1 cellular context compared by ENCODE assay signal in genomic region chr12:12562585-12563245, GRCh38.
TF ChIP-seq lines count a peak whose summit lies in the region.

DUSP16 (minus strand) TSS chr12:12562863; CDS start chr12:12521098, 41,765 bp downstream.

TF ChIP-seq in A549, 52 proteins besides CTCF, POLR2A, EP300 and RAD21 (continued from another document):
- TF ChIP-seq USF2 (IDR thresholded peaks at IDR 0.05) (no peak), FOSB (CRISPR knock-in tag; IDR thresholded peaks at IDR 0.05) (no peak), TFCP2L1 (CRISPR knock-in tag; IDR thresholded peaks at IDR 0.05) (no peak), NR3C1 (IDR thresholded peaks at IDR 0.05) (no peak), HOXB5 (CRISPR knock-in tag; IDR thresholded peaks at IDR 0.05) (no peak), FOSL2 (IDR thresholded peaks at IDR 0.05) (no peak), FOSL2 (CRISPR knock-in tag; IDR thresholded peaks at IDR 0.05) (peak; percentile 41; the same call in 1 of the 2 replicates), E2F6 (IDR thresholded peaks at IDR 0.05; ENCODE audit: borderline replicate concordance, low read depth) (no peak), PHF8 (IDR thresholded peaks at IDR 0.05; ENCODE audit: borderline replicate concordance, low read depth) (no peak), ATOH8 (CRISPR knock-in tag; IDR thresholded peaks at IDR 0.05; ENCODE audit: low read depth) (no peak), CBX8 (IDR thresholded peaks at IDR 0.05) (no peak), ZNF302 (CRISPR knock-in tag; IDR thresholded peaks at IDR 0.05) (no peak), FOXS1 (CRISPR knock-in tag; IDR thresholded peaks at IDR 0.05) (no peak), HOXA7 (CRISPR knock-in tag; IDR thresholded peaks at IDR 0.05) (no peak), ZFP36 (IDR thresholded peaks at IDR 0.05; ENCODE audit: borderline replicate concordance, partially characterized antibody) (no peak), HMGXB4 (CRISPR knock-in tag; IDR thresholded peaks at IDR 0.05; ENCODE audit: borderline replicate concordance) (no peak; the same call in 1 of the 2 replicates), CHD4 (IDR thresholded peaks at IDR 0.05; ENCODE audit: borderline replicate concordance) (no peak), HDAC2 (IDR thresholded peaks at IDR 0.05) (no peak), GATA3 (IDR thresholded peaks at IDR 0.05; ENCODE audit: borderline replicate concordance) (no peak), RCOR1 (IDR thresholded peaks at IDR 0.05; ENCODE audit: low read depth, low read length) (no peak), TP53 (CRISPR knock-in tag; IDR thresholded peaks at IDR 0.05) (0 out of 2 replicates have a peak, but pooled peaks have one; percentile 34), HOXB13 (CRISPR knock-in tag; IDR thresholded peaks at IDR 0.05; ENCODE audit: low read depth) (no peak), CEBPB (IDR thresholded peaks at IDR 0.05) (no peak), MAFK (IDR thresholded peaks at IDR 0.05; ENCODE audit: partially characterized antibody) (no peak), BCL3 (IDR thresholded peaks at IDR 0.05) (peak; percentile 65; the same call in 1 of the 3 replicates), KDM1A (IDR thresholded peaks at IDR 0.05; ENCODE audit: low read depth) (no peak)
TF ChIP-seq in A549: peak in this region for 8.
